Comparison of ENCODE assay signal across 1 cellular context in the genomic region with DNA sequence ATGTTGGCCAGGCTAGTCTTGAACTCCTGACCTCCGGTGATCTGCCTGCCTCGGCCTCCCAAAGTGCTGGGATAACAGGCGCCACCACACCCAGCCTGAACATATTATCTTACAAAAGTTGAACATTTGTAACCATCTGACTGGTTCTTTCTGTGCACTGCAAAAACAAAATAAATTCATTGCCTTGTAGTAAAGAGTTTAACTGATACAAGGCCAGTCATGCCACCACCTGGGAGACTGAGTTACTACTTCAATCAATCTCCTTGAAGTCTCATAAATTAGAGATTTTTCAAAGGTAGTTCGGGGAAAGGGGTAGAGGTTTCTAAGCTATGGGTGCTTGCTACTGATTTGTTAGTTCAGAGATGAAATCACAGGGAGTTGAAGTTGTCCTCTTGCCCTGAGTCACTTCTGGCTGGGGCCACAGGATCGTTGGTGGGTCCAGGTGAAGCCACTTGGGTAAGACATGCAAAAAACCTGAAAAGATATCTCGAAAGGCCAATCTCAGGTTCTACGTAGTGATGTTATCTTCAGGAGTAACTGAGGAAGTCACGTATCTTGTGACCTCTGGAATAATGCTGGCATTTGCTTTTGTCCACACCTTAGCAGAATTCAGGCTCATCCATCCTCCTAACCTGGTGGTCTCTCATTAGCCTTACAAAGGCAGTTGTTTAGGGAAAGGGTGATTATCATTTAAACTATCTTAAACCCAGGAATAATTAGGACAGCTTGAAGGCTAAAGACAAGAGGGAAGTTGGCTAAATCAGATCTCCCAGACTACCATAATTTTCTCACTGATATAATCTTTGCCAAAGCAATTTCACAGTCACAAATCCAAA.
TF ChIP-seq lines count a peak whose summit lies in the region.

No MANE protein-coding gene starts in this region.

TF ChIP-seq in GM23338, 12 proteins besides CTCF, POLR2A, EP300 and RAD21:
- TF ChIP-seq, protein P1, sequence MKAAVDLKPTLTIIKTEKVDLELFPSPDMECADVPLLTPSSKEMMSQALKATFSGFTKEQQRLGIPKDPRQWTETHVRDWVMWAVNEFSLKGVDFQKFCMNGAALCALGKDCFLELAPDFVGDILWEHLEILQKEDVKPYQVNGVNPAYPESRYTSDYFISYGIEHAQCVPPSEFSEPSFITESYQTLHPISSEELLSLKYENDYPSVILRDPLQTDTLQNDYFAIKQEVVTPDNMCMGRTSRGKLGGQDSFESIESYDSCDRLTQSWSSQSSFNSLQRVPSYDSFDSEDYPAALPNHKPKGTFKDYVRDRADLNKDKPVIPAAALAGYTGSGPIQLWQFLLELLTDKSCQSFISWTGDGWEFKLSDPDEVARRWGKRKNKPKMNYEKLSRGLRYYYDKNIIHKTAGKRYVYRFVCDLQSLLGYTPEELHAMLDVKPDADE (IDR thresholded peaks at IDR 0.05): no peak
- TF ChIP-seq EZH2 (IDR thresholded peaks at IDR 0.05; ENCODE audit: low read depth, unreplicated experiment) (no peak), JUNB (IDR thresholded peaks at IDR 0.05; ENCODE audit: unreplicated experiment) (no peak), STAT1 (IDR thresholded peaks at IDR 0.05; ENCODE audit: unreplicated experiment) (no peak), CREB1 (CRISPR knock-in tag; IDR thresholded peaks at IDR 0.05; ENCODE audit: low read depth) (no peak)
- TF ChIP-seq, protein P2, sequence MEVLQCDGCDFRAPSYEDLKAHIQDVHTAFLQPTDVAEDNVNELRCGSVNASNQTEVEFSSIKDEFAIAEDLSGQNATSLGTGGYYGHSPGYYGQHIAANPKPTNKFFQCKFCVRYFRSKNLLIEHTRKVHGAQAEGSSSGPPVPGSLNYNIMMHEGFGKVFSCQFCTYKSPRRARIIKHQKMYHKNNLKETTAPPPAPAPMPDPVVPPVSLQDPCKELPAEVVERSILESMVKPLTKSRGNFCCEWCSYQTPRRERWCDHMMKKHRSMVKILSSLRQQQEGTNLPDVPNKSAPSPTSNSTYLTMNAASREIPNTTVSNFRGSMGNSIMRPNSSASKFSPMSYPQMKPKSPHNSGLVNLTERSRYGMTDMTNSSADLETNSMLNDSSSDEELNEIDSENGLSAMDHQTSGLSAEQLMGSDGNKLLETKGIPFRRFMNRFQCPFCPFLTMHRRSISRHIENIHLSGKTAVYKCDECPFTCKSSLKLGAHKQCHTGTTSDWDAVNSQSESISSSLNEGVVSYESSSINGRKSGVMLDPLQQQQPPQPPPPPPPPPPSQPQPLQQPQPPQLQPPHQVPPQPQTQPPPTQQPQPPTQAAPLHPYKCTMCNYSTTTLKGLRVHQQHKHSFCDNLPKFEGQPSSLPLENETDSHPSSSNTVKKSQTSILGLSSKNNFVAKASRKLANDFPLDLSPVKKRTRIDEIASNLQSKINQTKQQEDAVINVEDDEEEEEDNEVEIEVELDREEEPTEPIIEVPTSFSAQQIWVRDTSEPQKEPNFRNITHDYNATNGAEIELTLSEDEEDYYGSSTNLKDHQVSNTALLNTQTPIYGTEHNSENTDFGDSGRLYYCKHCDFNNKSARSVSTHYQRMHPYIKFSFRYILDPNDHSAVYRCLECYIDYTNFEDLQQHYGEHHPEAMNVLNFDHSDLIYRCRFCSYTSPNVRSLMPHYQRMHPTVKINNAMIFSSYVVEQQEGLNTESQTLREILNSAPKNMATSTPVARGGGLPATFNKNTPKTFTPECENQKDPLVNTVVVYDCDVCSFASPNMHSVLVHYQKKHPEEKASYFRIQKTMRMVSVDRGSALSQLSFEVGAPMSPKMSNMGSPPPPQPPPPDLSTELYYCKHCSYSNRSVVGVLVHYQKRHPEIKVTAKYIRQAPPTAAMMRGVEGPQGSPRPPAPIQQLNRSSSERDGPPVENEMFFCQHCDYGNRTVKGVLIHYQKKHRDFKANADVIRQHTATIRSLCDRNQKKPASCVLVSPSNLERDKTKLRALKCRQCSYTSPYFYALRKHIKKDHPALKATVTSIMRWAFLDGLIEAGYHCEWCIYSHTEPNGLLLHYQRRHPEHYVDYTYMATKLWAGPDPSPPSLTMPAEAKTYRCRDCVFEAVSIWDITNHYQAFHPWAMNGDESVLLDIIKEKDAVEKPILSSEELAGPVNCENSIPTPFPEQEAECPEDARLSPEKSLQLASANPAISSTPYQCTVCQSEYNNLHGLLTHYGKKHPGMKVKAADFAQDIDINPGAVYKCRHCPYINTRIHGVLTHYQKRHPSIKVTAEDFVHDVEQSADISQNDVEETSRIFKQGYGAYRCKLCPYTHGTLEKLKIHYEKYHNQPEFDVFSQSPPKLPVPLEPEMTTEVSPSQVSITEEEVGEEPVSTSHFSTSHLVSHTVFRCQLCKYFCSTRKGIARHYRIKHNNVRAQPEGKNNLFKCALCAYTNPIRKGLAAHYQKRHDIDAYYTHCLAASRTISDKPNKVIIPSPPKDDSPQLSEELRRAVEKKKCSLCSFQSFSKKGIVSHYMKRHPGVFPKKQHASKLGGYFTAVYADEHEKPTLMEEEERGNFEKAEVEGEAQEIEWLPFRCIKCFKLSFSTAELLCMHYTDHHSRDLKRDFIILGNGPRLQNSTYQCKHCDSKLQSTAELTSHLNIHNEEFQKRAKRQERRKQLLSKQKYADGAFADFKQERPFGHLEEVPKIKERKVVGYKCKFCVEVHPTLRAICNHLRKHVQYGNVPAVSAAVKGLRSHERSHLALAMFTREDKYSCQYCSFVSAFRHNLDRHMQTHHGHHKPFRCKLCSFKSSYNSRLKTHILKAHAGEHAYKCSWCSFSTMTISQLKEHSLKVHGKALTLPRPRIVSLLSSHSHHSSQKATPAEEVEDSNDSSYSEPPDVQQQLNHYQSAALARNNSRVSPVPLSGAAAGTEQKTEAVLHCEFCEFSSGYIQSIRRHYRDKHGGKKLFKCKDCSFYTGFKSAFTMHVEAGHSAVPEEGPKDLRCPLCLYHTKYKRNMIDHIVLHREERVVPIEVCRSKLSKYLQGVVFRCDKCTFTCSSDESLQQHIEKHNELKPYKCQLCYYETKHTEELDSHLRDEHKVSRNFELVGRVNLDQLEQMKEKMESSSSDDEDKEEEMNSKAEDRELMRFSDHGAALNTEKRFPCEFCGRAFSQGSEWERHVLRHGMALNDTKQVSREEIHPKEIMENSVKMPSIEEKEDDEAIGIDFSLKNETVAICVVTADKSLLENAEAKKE (CRISPR knock-in tag; IDR thresholded peaks at IDR 0.05): no peak
